ENCODE assay signal across 1 cellular context in the genomic region with DNA sequence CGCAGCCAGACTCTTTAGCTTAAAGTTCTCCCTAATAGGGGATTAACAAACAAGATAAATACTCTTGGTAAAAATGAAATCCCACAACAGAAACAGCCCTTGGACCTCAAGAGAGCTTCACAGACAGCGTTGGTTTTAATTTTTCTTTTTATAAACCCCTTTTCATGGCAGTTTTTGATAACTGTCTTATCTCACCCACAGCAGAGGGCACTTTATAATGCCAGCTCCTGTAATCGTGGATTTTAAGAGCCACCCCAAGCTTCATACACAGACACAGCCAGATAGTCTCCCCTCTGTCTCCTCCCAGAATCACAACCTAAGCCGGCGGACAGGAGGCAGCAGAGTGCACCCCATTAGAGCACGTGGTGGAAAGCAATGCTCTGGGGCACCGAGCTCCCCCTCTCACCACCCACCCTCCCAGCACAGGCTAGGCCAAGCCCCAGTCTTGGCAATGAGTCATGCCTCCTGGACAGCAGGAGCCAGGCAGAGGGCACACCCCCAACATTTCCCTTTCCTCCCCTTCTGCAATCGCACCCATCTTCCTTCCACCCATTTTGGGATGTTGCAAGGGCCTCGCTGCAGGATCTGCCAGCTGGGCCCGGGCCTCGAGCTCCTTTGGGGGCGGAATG.
TF ChIP-seq lines count a peak whose summit lies in the region.

No MANE protein-coding gene starts in this region.

TF ChIP-seq in SK-N-SH, 30 proteins besides CTCF, POLR2A, EP300 and RAD21 (continued from another document):
- TF ChIP-seq, protein P1, sequence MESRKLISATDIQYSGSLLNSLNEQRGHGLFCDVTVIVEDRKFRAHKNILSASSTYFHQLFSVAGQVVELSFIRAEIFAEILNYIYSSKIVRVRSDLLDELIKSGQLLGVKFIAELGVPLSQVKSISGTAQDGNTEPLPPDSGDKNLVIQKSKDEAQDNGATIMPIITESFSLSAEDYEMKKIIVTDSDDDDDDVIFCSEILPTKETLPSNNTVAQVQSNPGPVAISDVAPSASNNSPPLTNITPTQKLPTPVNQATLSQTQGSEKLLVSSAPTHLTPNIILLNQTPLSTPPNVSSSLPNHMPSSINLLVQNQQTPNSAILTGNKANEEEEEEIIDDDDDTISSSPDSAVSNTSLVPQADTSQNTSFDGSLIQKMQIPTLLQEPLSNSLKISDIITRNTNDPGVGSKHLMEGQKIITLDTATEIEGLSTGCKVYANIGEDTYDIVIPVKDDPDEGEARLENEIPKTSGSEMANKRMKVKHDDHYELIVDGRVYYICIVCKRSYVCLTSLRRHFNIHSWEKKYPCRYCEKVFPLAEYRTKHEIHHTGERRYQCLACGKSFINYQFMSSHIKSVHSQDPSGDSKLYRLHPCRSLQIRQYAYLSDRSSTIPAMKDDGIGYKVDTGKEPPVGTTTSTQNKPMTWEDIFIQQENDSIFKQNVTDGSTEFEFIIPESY (IDR thresholded peaks at IDR 0.05; ENCODE audit: borderline replicate concordance, low read depth), result no peak
- peak; percentile 67 for TF ChIP-seq JUND (IDR thresholded peaks at IDR 0.05)
- TF ChIP-seq EZH2phosphoT487 (IDR thresholded peaks at IDR 0.05; ENCODE audit: borderline replicate concordance, low read depth), result no peak
- no peak for TF ChIP-seq MEF2A (IDR thresholded peaks at IDR 0.05; ENCODE audit: borderline replicate concordance, low read depth)
- peak; percentile 81 for TF ChIP-seq FOSL2 (IDR thresholded peaks at IDR 0.05; ENCODE audit: borderline replicate concordance, low read depth)
- no peak for TF ChIP-seq YY1 (IDR thresholded peaks at IDR 0.05; ENCODE audit: low read depth)
- peak; percentile 75 for TF ChIP-seq NFIC (IDR thresholded peaks at IDR 0.05; ENCODE audit: borderline replicate concordance)
- TF ChIP-seq CHD2 (IDR thresholded peaks at IDR 0.05; ENCODE audit: low read length, partially characterized antibody), result no peak
- peak; percentile 26; the same call in 1 of the 2 replicates for TF ChIP-seq PBX3 (IDR thresholded peaks at IDR 0.05)
- no peak for TF ChIP-seq ELF1 (IDR thresholded peaks at IDR 0.05)
- no peak for TF ChIP-seq RFX5 (IDR thresholded peaks at IDR 0.05; ENCODE audit: low read length)
- no peak for TF ChIP-seq RXRA (IDR thresholded peaks at IDR 0.05; ENCODE audit: borderline replicate concordance, low read depth)
- TF ChIP-seq TEAD4 (IDR thresholded peaks at IDR 0.05; ENCODE audit: borderline replicate concordance, insufficient read depth), result no peak
- TF ChIP-seq RCOR1 (IDR thresholded peaks at IDR 0.05; ENCODE audit: low read length), result no peak
- TF ChIP-seq USF1 (IDR thresholded peaks at IDR 0.05; ENCODE audit: borderline replicate concordance, low read depth), result peak; percentile 78; the same call in 1 of the 2 replicates
